In genomic region chr5:92687793-92688467, GRCh38 we compare ENCODE assay signal across 8 cellular contexts.
DNase-seq lines count a peak whose midpoint lies in the region; ATAC-seq, FAIRE-seq and TF ChIP-seq lines count a peak whose summit lies in the region.

No MANE protein-coding gene starts in this region.

- no peak for TF ChIP-seq POLR2A in H54 (IDR thresholded peaks at IDR 0.05; ENCODE audit: low read depth, low read length)

- no peak overlapping the region for H3K4me2 ChIP-seq in MM.1S (ENCODE audit: low read depth, low read length)

- H3K4me3 Mint-ChIP-seq in naive thymus-derived CD8-positive, alpha-beta T cell, result no peak overlapping the region
- H3K4me3 Mint-ChIP-seq in activated naive CD8-positive, alpha-beta T cell treated with anti-CD3 and anti-CD28 coated beads for 36 hours, result no peak overlapping the region

- no peak for ATAC-seq in naive thymus-derived CD8-positive, alpha-beta T cell
- no peak for ATAC-seq in GM18907 (IDR thresholded peaks at IDR 0.05; ENCODE audit: unreplicated experiment)

- DNase-seq in H54 (ENCODE audit: insufficient read length, low spot score) (no peak), RKO (ENCODE audit: low spot score) (peak; percentile 11), fibroblast of the conjunctiva (ENCODE audit: low read depth) (peak; percentile 72), retina (peak; percentile 80), MM.1S (no peak)
- no peak for DNase-seq in naive thymus-derived CD8-positive, alpha-beta T cell
- no peak for DNase-seq in activated naive CD8-positive, alpha-beta T cell treated with anti-CD3 and anti-CD28 coated beads for 36 hours

- POLR2A ChIA-PET in naive thymus-derived CD8-positive, alpha-beta T cell (lab: Charles Lee), result no interaction called here

- FAIRE-seq in H54 (lab: Jason Lieb, UNC), result peak; percentile 84

- peaks cover 0 to 4% (median 0%) of the 10 kb centered on the region in 3 donors for H3K36me3 Mint-ChIP-seq in naive thymus-derived CD8-positive, alpha-beta T cell
- H3K36me3 Mint-ChIP-seq in activated naive CD8-positive, alpha-beta T cell treated with anti-CD3 and anti-CD28 coated beads for 36 hours, result no peaks in the 10 kb centered on the region

- no peak overlapping the region for H3K27ac Mint-ChIP-seq in naive thymus-derived CD8-positive, alpha-beta T cell
- no peak overlapping the region for H3K27ac Mint-ChIP-seq in activated naive CD8-positive, alpha-beta T cell treated with anti-CD3 and anti-CD28 coated beads for 36 hours

- no peaks in the 10 kb centered on the region for H3K27me3 ChIP-seq in MM.1S (replicated peaks; ENCODE audit: insufficient read depth, low read length)

- no peak overlapping the region for H3K9ac ChIP-seq in MM.1S (ENCODE audit: low read length)

- no peaks in the 10 kb centered on the region for H4K20me1 ChIP-seq in MM.1S (ENCODE audit: insufficient read depth, low read length)

- H2AFZ ChIP-seq in MM.1S (ENCODE audit: low read length), result no peak overlapping the region

- H3K4me3 ChIP-seq in MM.1S (ENCODE audit: low read length), result no peak overlapping the region

- H3K27me3 Mint-ChIP-seq in naive thymus-derived CD8-positive, alpha-beta T cell, result no peaks in the 10 kb centered on the region
- no peaks in the 10 kb centered on the region for H3K27me3 Mint-ChIP-seq in activated naive CD8-positive, alpha-beta T cell treated with anti-CD3 and anti-CD28 coated beads for 36 hours

- H3F3A ChIP-seq in MM.1S (ENCODE audit: insufficient read depth, low read length), result no peaks in the 10 kb centered on the region

- no peak for TF ChIP-seq CTCF in MM.1S (IDR thresholded peaks at IDR 0.05; ENCODE audit: low read length)

- no peak overlapping the region for H3K27ac ChIP-seq in MM.1S (ENCODE audit: low read length)

- no peaks in the 10 kb centered on the region for H3K79me2 ChIP-seq in MM.1S (ENCODE audit: low read length)

- H3K9me2 ChIP-seq in MM.1S (replicated peaks; ENCODE audit: insufficient read depth, low read length), result no peaks in the 10 kb centered on the region

- H3K9me3 Mint-ChIP-seq in naive thymus-derived CD8-positive, alpha-beta T cell, result peaks cover 0 to 32% (median 11%) of the 10 kb centered on the region in 9 donors
- H3K9me3 Mint-ChIP-seq in activated naive CD8-positive, alpha-beta T cell treated with anti-CD3 and anti-CD28 coated beads for 36 hours, result peaks cover 4% of the 10 kb centered on the region

- H3K4me1 ChIP-seq in MM.1S (ENCODE audit: low read length), result no peaks in the 10 kb centered on the region

- H3K9me3 ChIP-seq in MM.1S (replicated peaks; ENCODE audit: insufficient read depth, low read length), result no peaks in the 10 kb centered on the region

- H3K4me1 Mint-ChIP-seq in naive thymus-derived CD8-positive, alpha-beta T cell, result no peaks in the 10 kb centered on the region
- no peaks in the 10 kb centered on the region for H3K4me1 Mint-ChIP-seq in activated naive CD8-positive, alpha-beta T cell treated with anti-CD3 and anti-CD28 coated beads for 36 hours

- H3K36me3 ChIP-seq in MM.1S (replicated peaks; ENCODE audit: insufficient read depth, low read length), result no peaks in the 10 kb centered on the region

Comparison
In these comparisons a context has a peak if more than half of its experiments do, and no peak if none do; other contexts are left out.
1. DNase-seq: peak in RKO (single experiment), fibroblast of the conjunctiva (single experiment) and retina (single experiment); none in H54 (single experiment), naive thymus-derived CD8-positive, alpha-beta T cell (0 of 10), activated naive CD8-positive, alpha-beta T cell treated with anti-CD3 and anti-CD28 coated beads for 36 hours (single experiment) and MM.1S (single experiment).